ENCODE assay signal across 9 cellular contexts in genomic region chr17:28227278-28228108, GRCh38.
A peak's percentile ranks its signal among the peaks of the same experiment; 100 is the strongest.
DNase-seq lines count a peak whose midpoint lies in the region; ATAC-seq and TF ChIP-seq lines count a peak whose summit lies in the region.
"Had no signal": no experiment of that assay in that cellular context is flagged by ENCODE, and none has a peak within 500 bp of the region (broad histone marks: within the 10 kb centered on the region; RNA-seq: fewer than 3 reads in every experiment).

No MANE protein-coding gene starts in this region.

- no peak for TF ChIP-seq CTCF in activated B cell treated with CpG ODN at 0.5 μM for 24 hours (IDR thresholded peaks at IDR 0.05)
- no peak for TF ChIP-seq CTCF in natural killer cell (IDR thresholded peaks at IDR 0.05)

- CTCF ChIA-PET in activated B cell treated with CpG ODN at 0.5 μM for 24 hours (lab: Charles Lee) = no interaction called here

- no peaks in the 10 kb centered on the region for H3K36me3 ChIP-seq in MG63
- H3K36me3 ChIP-seq in esophagus (ENCODE audit: control insufficient read depth in 2 of 2, insufficient read depth in 2 of 2, low read length in 1 of 2) = no peaks in the 10 kb centered on the region

- no peaks in the 10 kb centered on the region for H3K36me3 Mint-ChIP-seq in activated B cell treated with CpG ODN at 0.5 μM for 24 hours (ENCODE audit: low read depth)
- H3K36me3 Mint-ChIP-seq in natural killer cell = no peaks in the 10 kb centered on the region

- H3K27me3 Mint-ChIP-seq in activated B cell treated with CpG ODN at 0.5 μM for 24 hours = peaks cover 40% of the 10 kb centered on the region
- peaks cover 38 to 40% of the 10 kb centered on the region in 2 donors for H3K27me3 Mint-ChIP-seq in natural killer cell (ENCODE audit: low read depth in 2 of 2)

- H3K27ac Mint-ChIP-seq in activated B cell treated with CpG ODN at 0.5 μM for 24 hours (no peak overlapping the region), natural killer cell (no peak overlapping the region)

- no peak overlapping the region for H3K27ac ChIP-seq in esophagus (ENCODE audit: low read depth in 2 of 2, low read length in 1 of 2)
- H3K27ac ChIP-seq: HL-60 had no signal

- intact Hi-C loops in activated B cell treated with CpG ODN at 0.5 μM for 24 hours (cut with micrococcal nuclease) = no loop called here
- intact Hi-C loops in natural killer cell (cut with micrococcal nuclease) = no loop called here

- H3K4me3 ChIP-seq in MG63 (peak overlapping the region; percentile 29), esophagus (ENCODE audit: low read depth in 1 of 2, low read length in 2 of 2) (peak overlapping the region; percentile 42 to 44)

- H3K9me3 ChIP-seq in MG63 (no peaks in the 10 kb centered on the region), esophagus (ENCODE audit: control insufficient read depth in 2 of 2, insufficient read depth in 1 of 2, low read depth in 1 of 2, low read length in 1 of 2) (no peaks in the 10 kb centered on the region)

- WGBS in esophagus, 2 donors = 6% methylated on average over 64 to 68 of the region's 68 CpGs

- POLR2A ChIA-PET in activated B cell treated with CpG ODN at 0.5 μM for 24 hours (lab: Charles Lee) = no interaction called here

- peak; percentile 49 for DNase-seq in COLO668 (lab: John Stamatoyannopoulos, UW; ENCODE audit: unreplicated experiment)
- DNase-seq in MG63 = peak; percentile 43
- DNase-seq in activated B cell treated with CpG ODN at 0.5 μM for 24 hours = no peak
- DNase-seq in natural killer cell = no peak
- DNase-seq in UCSD-AML1 (lab: John Stamatoyannopoulos, UW; ENCODE audit: unreplicated experiment) = no peak

- peaks cover 3 to 5% of the 10 kb centered on the region in 2 donors for H3K4me1 ChIP-seq in esophagus (ENCODE audit: control insufficient read depth in 2 of 2, insufficient read depth in 2 of 2, low read length in 1 of 2)

- peak; percentile 58 for ATAC-seq in activated B cell treated with CpG ODN at 0.5 μM for 24 hours (ENCODE audit: low read depth)
- ATAC-seq in natural killer cell = peak in 2 of 3 donors; percentile 50 to 52
- no peak for ATAC-seq in GM21367 (IDR thresholded peaks at IDR 0.05; ENCODE audit: unreplicated experiment)
- no peak for ATAC-seq in GM18511 (IDR thresholded peaks at IDR 0.05; ENCODE audit: unreplicated experiment)

- H3K4me1 Mint-ChIP-seq in activated B cell treated with CpG ODN at 0.5 μM for 24 hours (peaks cover 13% of the 10 kb centered on the region), natural killer cell (peaks cover 5 to 12% of the 10 kb centered on the region in 2 donors)

- H3K4me3 Mint-ChIP-seq in activated B cell treated with CpG ODN at 0.5 μM for 24 hours = peak overlapping the region; percentile 71
- H3K4me3 Mint-ChIP-seq in natural killer cell = peak overlapping the region; percentile 78

- no peaks in the 10 kb centered on the region for H3K27me3 ChIP-seq in MG63
- H3K27me3 ChIP-seq in esophagus (ENCODE audit: control insufficient read depth in 1 of 2, insufficient read depth in 2 of 2, low read length in 2 of 2) = no peaks in the 10 kb centered on the region

- no peaks in the 10 kb centered on the region for H3K9me3 Mint-ChIP-seq in activated B cell treated with CpG ODN at 0.5 μM for 24 hours
- H3K9me3 Mint-ChIP-seq in natural killer cell = no peaks in the 10 kb centered on the region

Comparison
In these comparisons a context has a peak if more than half of its experiments do, and no peak if none do; other contexts are left out.
1. DNase-seq: peak in COLO668 (single experiment) and MG63 (single experiment); none in activated B cell treated with CpG ODN at 0.5 μM for 24 hours (single experiment), natural killer cell (single experiment) and UCSD-AML1 (single experiment).
2. ATAC-seq: peak in activated B cell treated with CpG ODN at 0.5 μM for 24 hours (single experiment) and natural killer cell (2 of 3); none in GM21367 (single experiment) and GM18511 (single experiment).